In the genomic region with DNA sequence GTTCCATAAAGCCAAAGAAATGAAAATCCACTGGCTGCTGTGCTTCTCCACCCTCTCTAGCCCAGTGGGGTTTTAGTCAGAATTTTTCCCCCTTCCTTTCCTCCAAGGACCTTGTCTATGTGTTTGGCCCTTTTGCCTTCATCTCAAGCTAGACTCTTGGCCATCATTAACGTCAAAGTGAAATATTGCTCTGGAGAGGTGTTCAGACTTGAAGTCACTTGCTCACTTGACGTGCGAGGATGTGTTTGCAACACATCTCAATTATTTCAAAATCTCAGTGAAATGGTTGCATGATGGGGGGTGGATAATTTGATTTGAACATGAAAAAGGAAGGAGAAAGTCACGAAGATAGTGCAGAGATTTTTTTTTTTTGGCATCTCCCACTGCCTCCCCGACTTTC, we compare ENCODE assay signal across 20 cellular contexts. TPM values are rescaled to one million over a fixed set of nuclear protein-coding genes. Genes with fewer than 3 reads are reported as not detected.
A peak's percentile ranks its signal among the peaks of the same experiment; 100 is the strongest.
DNase-seq lines count a peak whose midpoint lies in the region; ATAC-seq and TF ChIP-seq lines count a peak whose summit lies in the region.
"Had no signal": no experiment of that assay in that cellular context is flagged by ENCODE, and none has a peak within 500 bp of the region (broad histone marks: within the 10 kb centered on the region; RNA-seq: fewer than 3 reads in every experiment).

No MANE protein-coding gene starts in this region.

- H4K20me1 ChIP-seq in mammary epithelial cell (ENCODE audit: insufficient read depth, low read length), result no peaks in the 10 kb centered on the region

- H3K4me2 ChIP-seq in mammary epithelial cell (ENCODE audit: insufficient read depth, low read depth, low read length), result peak overlapping the region; percentile 43

- CTCF ChIA-PET in Panc1 (lab: Charles Lee), result no interaction called here
- CTCF ChIA-PET in mammary epithelial cell (lab: Charles Lee; ENCODE audit: low non-redundant PET), result interaction anchor here (0.6 kb wide), 1 partner anchor 55 kb away, joined by 5 read pairs; no protein-coding TSS in a partner anchor

- 0% methylated on average over 4 of the region's 5 CpGs for WGBS in mammary epithelial cell (ENCODE audit: low coverage, missing lambda C conversion rate)
- WGBS in tibial nerve, 2 donors, result 59 to 64% methylated on average over 5 of the region's 5 CpGs
- 86 to 90% methylated on average over 5 of the region's 5 CpGs for WGBS in testis, 2 donors

- TF ChIP-seq CTCF in Panc1 (IDR thresholded peaks at IDR 0.05) (0 out of 2 replicates have a peak, but pooled peaks have one; percentile 4), mammary epithelial cell (conservative IDR thresholded peaks at IDR 0.05 in 1 of 2, IDR thresholded peaks at IDR 0.05 in 1 of 2; ENCODE audit: extremely low read depth in 1 of 2, insufficient read depth in 1 of 2, low read depth in 1 of 2, low read length in 2 of 2) (no peak), tibial nerve (IDR thresholded peaks at IDR 0.05) (no peak), testis (IDR thresholded peaks at IDR 0.05) (no peak)

- in situ Hi-C loops in Panc1 (cut with HindIII; ENCODE audit: low pct_unique_long_range_greater_than_20kb, low sequenced_read_pairs) (no loop called here), mammary epithelial cell (cut with MboI; ENCODE audit: low sequenced_read_pairs in 2 of 2) (no loop called here)

- H3K4me3 ChIP-seq in Panc1 (ENCODE audit: low read depth in 2 of 2, low read length in 2 of 2) (no peak overlapping the region), mammary epithelial cell (replicated peaks in 1 of 3; ENCODE audit: insufficient read depth in 1 of 3, low read depth in 2 of 3, low read length in 3 of 3) (no peak overlapping the region), tibial nerve (no peak overlapping the region), testis (no peak overlapping the region)
- H3K4me3 ChIP-seq: heart right ventricle, left lung, suprapubic skin had no signal

- dilution Hi-C loops in mammary epithelial cell (cut with HindIII; ENCODE audit: low sequenced_read_pairs), result no loop called here

- TF ChIP-seq POLR2A in tibial nerve (IDR thresholded peaks at IDR 0.05) (no peak), testis (IDR thresholded peaks at IDR 0.05) (no peak)

- H2AFZ ChIP-seq in mammary epithelial cell (ENCODE audit: low read depth, low read length), result peak overlapping the region; percentile 38

- BruUV-seq in Panc1 (replicated peaks; lab: Mats Ljungman, UMichigan) (no TSS peak), mammary epithelial cell (replicated peaks; lab: Mats Ljungman, UMichigan) (no TSS peak)

- H3K9me3 ChIP-seq in Panc1 (ENCODE audit: control insufficient read depth, insufficient read depth, low read depth, low read length) (no peaks in the 10 kb centered on the region), mammary epithelial cell (replicated peaks; ENCODE audit: insufficient read depth, low read length) (no peaks in the 10 kb centered on the region), tibial nerve (peaks cover 0 to 14% (median 2%) of the 10 kb centered on the region in 4 donors), testis (no peaks in the 10 kb centered on the region)
- H3K9me3 ChIP-seq: suprapubic skin had no signal

- TF ChIP-seq EP300 in tibial nerve (IDR thresholded peaks at IDR 0.05), result no peak

- H3K27ac ChIP-seq in Panc1 (ENCODE audit: low read length), result no peak overlapping the region
- H3K27ac ChIP-seq in mammary epithelial cell (ENCODE audit: insufficient read depth, low read depth, low read length), result peak overlapping the region; percentile 58
- H3K27ac ChIP-seq in tibial nerve, result peak overlapping the region; percentile 45 to 86 (median 69)
- no peak overlapping the region for H3K27ac ChIP-seq in testis

- ATAC-seq in Panc1 (no peak), GM21447 (IDR thresholded peaks at IDR 0.05; ENCODE audit: unreplicated experiment) (no peak)

- DNase-seq in Panc1 (ENCODE audit: low read depth, low spot score), result no peak
- peak; percentile 73 for DNase-seq in mammary epithelial cell
- peak; percentile 18 for DNase-seq in globus pallidus (ENCODE audit: low spot score)
- no peak for DNase-seq in tibial nerve (ENCODE audit: low spot score in 2 of 2)
- no peak for DNase-seq in testis
- DNase-seq in inferior parietal cortex (ENCODE audit: extremely low spot score), result no peak
- DNase-seq: activated naive CD4-positive, alpha-beta T cell; activated T-cell treated with anti-CD3 and anti-CD28 coated beads, Interleukin-2, amount 50 U/mL, for 1 hour; endodermal cell; GF-D8; heart right ventricle; Karpas-422; left lung; NCI-H187; NCI-H526 treated with DMSO at 0.1 percent for 48 hours; SIG-M5 had no signal

- no peaks in the 10 kb centered on the region for H3K27me3 ChIP-seq in Panc1 (ENCODE audit: control insufficient read depth, insufficient read depth, low read length)
- no peaks in the 10 kb centered on the region for H3K27me3 ChIP-seq in mammary epithelial cell (ENCODE audit: insufficient read depth, low read length)
- no peaks in the 10 kb centered on the region for H3K27me3 ChIP-seq in tibial nerve
- no peaks in the 10 kb centered on the region for H3K27me3 ChIP-seq in testis
- H3K27me3 ChIP-seq: heart right ventricle, left lung, suprapubic skin had no signal

- H3K9ac ChIP-seq in mammary epithelial cell (ENCODE audit: insufficient read depth, low read length), result no peak overlapping the region

- POLR2A ChIA-PET in Panc1 (lab: Charles Lee), result no interaction called here

- H3K36me3 ChIP-seq in Panc1 (ENCODE audit: control insufficient read depth, insufficient read depth, low read length), result no peaks in the 10 kb centered on the region
- H3K36me3 ChIP-seq in mammary epithelial cell (ENCODE audit: insufficient read depth, low read length), result no peaks in the 10 kb centered on the region
- H3K36me3 ChIP-seq in tibial nerve, result peaks cover 0 to 14% (median 0%) of the 10 kb centered on the region in 3 donors
- H3K36me3 ChIP-seq in testis (ENCODE audit: low read depth, missing control alignments), result no peaks in the 10 kb centered on the region

- H3K79me2 ChIP-seq in mammary epithelial cell (ENCODE audit: insufficient read depth, low read length), result peaks cover 55% of the 10 kb centered on the region

- intact Hi-C loops in Panc1 (cut with micrococcal nuclease; ENCODE audit: unreplicated experiment), result no loop called here
- intact Hi-C loops in mammary epithelial cell (cut with micrococcal nuclease), result loop anchor here (1.0 kb wide), 1 partner anchor 12 kb away; no protein-coding TSS in a partner anchor
- intact Hi-C loops in testis (cut with DNase I; ENCODE audit: low total_unique reads), result no loop called here

- H3K4me1 ChIP-seq in Panc1 (ENCODE audit: control insufficient read depth, insufficient read depth, low read length) (no peaks in the 10 kb centered on the region), mammary epithelial cell (ENCODE audit: insufficient read depth, low read length) (peaks cover 57% of the 10 kb centered on the region), tibial nerve (peaks cover 0 to 43% (median 21%) of the 10 kb centered on the region in 4 donors), testis (no peaks in the 10 kb centered on the region)

RNA-seq across cellular contexts. Expression of a gene that starts 13.6 kb away (rescaled TPM):
- total RNA-seq in Panc1 (2021; ENCODE audit: unreplicated experiment), result 2.8 TPM
- 3.7 TPM for polyA plus RNA-seq in Panc1 (2012; ENCODE audit: insufficient read length)
- 10 to 100 TPM; 11.7 to 28.4 TPM for total RNA-seq in mammary epithelial cell
- 22.2 TPM for polyA plus RNA-seq in mammary epithelial cell
- 5.7 TPM for polyA minus RNA-seq in mammary epithelial cell
- total RNA-seq in tibial nerve, result 10 to 100 TPM; 72.6 to 85.9 (median 75.6) TPM
- 10 to 100 TPM; 28.4 to 44.2 TPM for total RNA-seq in testis
- 47.0 TPM for polyA plus RNA-seq in testis (ENCODE audit: insufficient read depth, low read depth, low replicate concordance)
- total RNA-seq: OCI-LY7, progenitor cell of endocrine pancreas had no signal

RNA-seq across cellular contexts. Expression of a gene that starts 33.3 kb away (rescaled TPM):
- total RNA-seq in Panc1 (2021; ENCODE audit: unreplicated experiment) (18.1 TPM), mammary epithelial cell (10 to 100 TPM; 32.2 to 36.4 TPM), tibial nerve (10 to 100 TPM; 18.6 to 29.4 (median 22.2) TPM), testis (10 to 100 TPM; 38.8 to 41.4 TPM)
- polyA plus RNA-seq in Panc1 (2012; ENCODE audit: insufficient read length), result 14.6 TPM
- polyA plus RNA-seq in mammary epithelial cell (12.5 TPM), testis (ENCODE audit: insufficient read depth, low read depth, low replicate concordance) (16.6 TPM)
- 44.7 TPM for polyA minus RNA-seq in mammary epithelial cell

Comparison
In these comparisons a context has a peak if more than half of its experiments do, and no peak if none do; other contexts are left out.
1. DNase-seq: peak in mammary epithelial cell (single experiment) and globus pallidus (single experiment); none in Panc1 (single experiment), tibial nerve (0 of 2), testis (single experiment) and inferior parietal cortex (single experiment).
2. H3K27ac ChIP-seq: peak in mammary epithelial cell (single experiment) and tibial nerve (4 of 4); none in Panc1 (single experiment) and testis (0 of 2).